In the genomic region with DNA sequence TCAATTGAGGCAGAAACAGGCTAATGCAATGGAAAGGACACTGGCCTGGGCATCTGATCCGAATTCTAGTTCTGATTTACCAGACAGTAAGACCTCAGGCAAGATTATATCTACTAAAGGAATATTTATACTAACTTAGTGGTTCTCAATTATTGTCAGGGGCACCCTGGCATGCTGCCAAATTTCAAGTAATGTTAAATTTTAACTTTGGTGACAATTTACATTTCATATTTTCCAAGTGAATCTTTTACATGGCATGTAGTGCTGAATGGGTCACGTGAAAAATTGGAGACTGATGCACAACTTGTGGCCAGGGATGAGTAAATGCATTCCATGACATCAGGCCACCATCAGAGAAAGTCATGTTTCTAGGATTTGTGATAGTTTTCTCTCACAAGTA, we compare ENCODE assay signal across 27 cellular contexts.
"Had no signal": no experiment of that assay in that cellular context is flagged by ENCODE, and none has a peak within 500 bp of the region (broad histone marks: within the 10 kb centered on the region; RNA-seq: fewer than 3 reads in every experiment).

No MANE protein-coding gene starts in this region.

- H3K27me3 ChIP-seq: SJSA1 had no signal

- H3K4me3 Mint-ChIP-seq: activated B cell treated with CpG ODN at 0.5 μM for 24 hours; activated CD4-positive, alpha-beta memory T cell treated with anti-CD3 and anti-CD28 coated beads, Interleukin-2, amount 10 ng/mL, durations not matched to agents 7 days and 5 days; activated CD4-positive, alpha-beta T cell treated with anti-CD3 and anti-CD28 coated beads, Interleukin-2, amount 10 ng/mL, durations not matched to agents 7 days and 5 days; activated naive CD4-positive, alpha-beta T cell treated with anti-CD3 and anti-CD28 coated beads for 36 hours; activated naive CD8-positive, alpha-beta T cell; activated T-helper 17 cell treated with anti-CD3 and anti-CD28 coated beads, Interleukin-2, amount 50 U/mL, for 72 hours; T-helper 1 cell treated with Interleukin-12 subunit alpha and Interleukin-12 subunit beta and Interleukin-4 antibody, amounts not matched to agents 30 μg/mL and 1 μg/mL, for 36 hours had no signal

- H3K9me3 Mint-ChIP-seq: activated B cell treated with CpG ODN at 0.5 μM for 24 hours; activated CD4-positive, alpha-beta memory T cell treated with anti-CD3 and anti-CD28 coated beads, Interleukin-2, amount 10 ng/mL, durations not matched to agents 7 days and 5 days; activated CD4-positive, alpha-beta T cell treated with anti-CD3 and anti-CD28 coated beads, Interleukin-2, amount 10 ng/mL, durations not matched to agents 7 days and 5 days; activated naive CD4-positive, alpha-beta T cell treated with anti-CD3 and anti-CD28 coated beads for 36 hours; activated T-helper 17 cell treated with anti-CD3 and anti-CD28 coated beads, Interleukin-2, amount 50 U/mL, for 72 hours; T-helper 1 cell treated with Interleukin-12 subunit alpha and Interleukin-12 subunit beta and Interleukin-4 antibody, amounts not matched to agents 30 μg/mL and 1 μg/mL, for 36 hours had no signal

- H3K36me3 Mint-ChIP-seq: activated naive CD8-positive, alpha-beta T cell had no signal

- H3K9me3 ChIP-seq: MG63, SJSA1 had no signal

- H3K36me3 ChIP-seq: MG63, SJSA1 had no signal

- ATAC-seq: activated T-helper 17 cell treated with anti-CD3 and anti-CD28 coated beads, Interleukin-2, amount 50 U/mL, for 72 hours; Right ventricle myocardium inferior; SK-N-SH treated with all-trans-retinoic acid at 6 μM for 48 hours had no signal

- DNase-seq: activated B cell treated with CpG ODN at 0.5 μM for 24 hours; activated CD4-positive, alpha-beta memory T cell treated with anti-CD3 and anti-CD28 coated beads, Interleukin-2, amount 10 ng/mL, durations not matched to agents 7 days and 5 days; activated CD4-positive, alpha-beta T cell treated with anti-CD3 and anti-CD28 coated beads for 1 hour; activated CD4-positive, alpha-beta T cell treated with anti-CD3 and anti-CD28 coated beads, Interleukin-2, amount 10 ng/mL, durations not matched to agents 7 days and 5 days; activated gamma-delta T cell; activated naive CD4-positive, alpha-beta T cell treated with anti-CD3 and anti-CD28 coated beads for 36 hours; activated T-cell treated with anti-CD3 and anti-CD28 coated beads for 4 hours; activated T-cell treated with anti-CD3 and anti-CD28 coated beads, Interleukin-2, amount 50 U/mL, for 48 hours; aorta; central memory CD4-positive, alpha-beta T cell; MG63; NCI-H1105; NCI-H1436; NCI-H1694 treated with DMSO at 0.1 percent for 48 hours; NCI-H2029 treated with DMSO at 0.1 percent for 48 hours; NCI-H345; NCI-H510A; NCI-H526 treated with DMSO at 0.1 percent for 48 hours; NCI-H82; RPMI8226; SW 1271 had no signal

- H3K4me1 Mint-ChIP-seq: activated B cell treated with CpG ODN at 0.5 μM for 24 hours; activated CD4-positive, alpha-beta memory T cell treated with anti-CD3 and anti-CD28 coated beads, Interleukin-2, amount 10 ng/mL, durations not matched to agents 7 days and 5 days; activated CD4-positive, alpha-beta T cell treated with anti-CD3 and anti-CD28 coated beads, Interleukin-2, amount 10 ng/mL, durations not matched to agents 7 days and 5 days; activated T-helper 17 cell treated with anti-CD3 and anti-CD28 coated beads, Interleukin-2, amount 50 U/mL, for 72 hours had no signal

- H3K4me3 ChIP-seq: MG63, SJSA1 had no signal

- H3K4me1 ChIP-seq: SJSA1 had no signal

- H3K27me3 Mint-ChIP-seq: activated B cell treated with CpG ODN at 0.5 μM for 24 hours had no signal

- H3K27ac ChIP-seq: SJSA1 had no signal

- H3K27ac Mint-ChIP-seq: activated B cell treated with CpG ODN at 0.5 μM for 24 hours; activated CD4-positive, alpha-beta memory T cell treated with anti-CD3 and anti-CD28 coated beads, Interleukin-2, amount 10 ng/mL, durations not matched to agents 7 days and 5 days; activated CD4-positive, alpha-beta T cell treated with anti-CD3 and anti-CD28 coated beads, Interleukin-2, amount 10 ng/mL, durations not matched to agents 7 days and 5 days; activated naive CD4-positive, alpha-beta T cell treated with anti-CD3 and anti-CD28 coated beads for 36 hours; activated naive CD8-positive, alpha-beta T cell; activated T-helper 17 cell treated with anti-CD3 and anti-CD28 coated beads, Interleukin-2, amount 50 U/mL, for 72 hours; T-helper 1 cell treated with Interleukin-12 subunit alpha and Interleukin-12 subunit beta and Interleukin-4 antibody, amounts not matched to agents 30 μg/mL and 1 μg/mL, for 36 hours had no signal
